ENCODE assay signal across 19 cellular contexts in the genomic region with DNA sequence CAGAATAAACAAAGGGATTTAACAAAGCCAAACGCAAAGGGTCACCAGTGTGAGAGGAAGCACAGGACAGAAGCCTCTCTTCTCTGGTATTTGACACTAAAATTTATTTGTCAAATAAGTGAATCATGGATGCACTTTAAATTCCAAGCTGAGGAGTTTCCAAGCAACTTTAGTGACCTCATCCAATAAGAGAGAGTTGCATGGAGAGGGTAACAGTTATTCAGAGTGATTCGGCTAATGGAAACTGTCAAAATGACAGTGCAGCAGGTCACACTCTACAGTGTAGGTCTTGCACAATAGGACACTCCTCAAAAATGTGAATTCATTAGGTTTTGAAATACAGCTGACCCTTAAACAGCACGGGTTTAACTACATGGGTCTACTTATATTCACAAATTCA.
"Had no signal": no experiment of that assay in that cellular context is flagged by ENCODE, and none has a peak within 500 bp of the region (broad histone marks: within the 10 kb centered on the region; RNA-seq: fewer than 3 reads in every experiment).

No MANE protein-coding gene starts in this region.

- H3K4me3 Mint-ChIP-seq: activated CD4-positive, alpha-beta memory T cell treated with anti-CD3 and anti-CD28 coated beads for 36 hours; activated CD4-positive, alpha-beta T cell treated with anti-CD3 and anti-CD28 coated beads for 36 hours; activated T-cell treated with anti-CD3 and anti-CD28 coated beads, Interleukin-2, amount 50 U/mL, for 24 hours; endodermal cell; natural killer cell treated with Interleukin-12 subunit alpha and Interleukin-12 subunit beta and Interleukin-15 and Interleukin-18, amount 100 ng/mL, for 72 hours; stimulated activated naive B cell treated with anti-CD40 and anti-IgM and Interleukin-4, amounts not matched to agents 10 μg/mL and 1 μg/mL and 100 μg/mL, for 72 hours had no signal

- H3K27ac Mint-ChIP-seq: activated CD4-positive, alpha-beta memory T cell treated with anti-CD3 and anti-CD28 coated beads for 36 hours; activated CD4-positive, alpha-beta T cell treated with anti-CD3 and anti-CD28 coated beads for 36 hours; activated T-cell treated with anti-CD3 and anti-CD28 coated beads, Interleukin-2, amount 50 U/mL, for 24 hours; endodermal cell; natural killer cell treated with Interleukin-12 subunit alpha and Interleukin-12 subunit beta and Interleukin-15 and Interleukin-18, amount 100 ng/mL, for 72 hours; stimulated activated naive B cell treated with anti-CD40 and anti-IgM and Interleukin-4, amounts not matched to agents 10 μg/mL and 1 μg/mL and 100 μg/mL, for 72 hours had no signal

- H3K4me3 ChIP-seq: dorsolateral prefrontal cortex, thyroid gland had no signal

- ATAC-seq: activated CD4-positive, alpha-beta T cell treated with anti-CD3 and anti-CD28 coated beads for 36 hours; natural killer cell treated with Interleukin-12 subunit alpha and Interleukin-12 subunit beta and Interleukin-15 and Interleukin-18, amount 100 ng/mL, for 72 hours; stimulated activated naive B cell treated with anti-CD40 and anti-IgM and Interleukin-4, amounts not matched to agents 10 μg/mL and 1 μg/mL and 100 μg/mL, for 72 hours had no signal

- H3K4me1 Mint-ChIP-seq: endodermal cell; stimulated activated naive B cell treated with anti-CD40 and anti-IgM and Interleukin-4, amounts not matched to agents 10 μg/mL and 1 μg/mL and 100 μg/mL, for 72 hours had no signal

- H3K27me3 Mint-ChIP-seq: activated CD4-positive, alpha-beta memory T cell treated with anti-CD3 and anti-CD28 coated beads for 36 hours; activated CD4-positive, alpha-beta T cell treated with anti-CD3 and anti-CD28 coated beads for 36 hours; activated T-cell treated with anti-CD3 and anti-CD28 coated beads, Interleukin-2, amount 50 U/mL, for 24 hours; natural killer cell treated with Interleukin-12 subunit alpha and Interleukin-12 subunit beta and Interleukin-15 and Interleukin-18, amount 100 ng/mL, for 72 hours; stimulated activated naive B cell treated with anti-CD40 and anti-IgM and Interleukin-4, amounts not matched to agents 10 μg/mL and 1 μg/mL and 100 μg/mL, for 72 hours had no signal

- H3K27me3 ChIP-seq: dorsolateral prefrontal cortex, thyroid gland had no signal

- H3K27ac ChIP-seq: dorsolateral prefrontal cortex, VCaP had no signal

- DNase-seq: activated CD4-positive, alpha-beta memory T cell treated with anti-CD3 and anti-CD28 coated beads for 36 hours; activated CD4-positive, alpha-beta T cell treated with anti-CD3 and anti-CD28 coated beads for 36 hours; activated effector memory CD4-positive, alpha-beta T cell treated with Interleukin-2 at 50 U/mL for 16 hours; activated naive CD4-positive, alpha-beta T cell treated with anti-CD3 and anti-CD28 coated beads, Interleukin-2, amount 50 U/mL, for 16 hours; activated T-cell treated with anti-CD3 and anti-CD28 coated beads, Interleukin-2, amount 50 U/mL, for 24 hours; dorsolateral prefrontal cortex; endodermal cell; erythroblast; hippocampal formation; kidney; posterior cingulate gyrus; retina; stimulated activated CD4-positive, alpha-beta T cell treated with anti-CD3 and anti-CD28 coated beads, Interleukin-15, amount 100 ng/mL, for 24 hours; stimulated activated CD4-positive, alpha-beta T cell treated with anti-CD3 and anti-CD28 coated beads, Interleukin-4, amount 100 ng/mL, for 1 hour; stimulated activated naive B cell treated with anti-CD40 and anti-IgM and Interleukin-4, amounts not matched to agents 10 μg/mL and 1 μg/mL and 100 μg/mL, for 72 hours; T-helper 9 cell; thyroid gland had no signal

- H3K9me3 ChIP-seq: thyroid gland had no signal
